Comparison of ENCODE assay signal across 13 cellular contexts in genomic region chr15:101453123-101454120, GRCh38.
"Had no signal": no experiment of that assay in that cellular context is flagged by ENCODE, and none has a peak within 500 bp of the region (broad histone marks: within the 10 kb centered on the region; RNA-seq: fewer than 3 reads in every experiment).

No MANE protein-coding gene starts in this region.

- H3K27ac ChIP-seq: thyroid gland had no signal

- ATAC-seq: left ventricle myocardium superior had no signal

- H3K9me3 Mint-ChIP-seq: activated T-helper 1 cell treated with anti-CD3 and anti-CD28 coated beads, Interleukin-12 subunit alpha, Interleukin-12 subunit beta, Interleukin-2, Interleukin-4 antibody, amounts not matched to agents 30 ng/mL and 10 ng/mL and 1 ng/mL, durations not matched to agents 14 hours and 24 hours and 36 hours; nephron; T-helper 1 cell treated with Interleukin-12 subunit alpha and Interleukin-12 subunit beta and Interleukin-4 antibody, amounts not matched to agents 30 μg/mL and 1 μg/mL, for 36 hours had no signal

- H3K27ac Mint-ChIP-seq: activated T-helper 1 cell treated with anti-CD3 and anti-CD28 coated beads, Interleukin-12 subunit alpha, Interleukin-12 subunit beta, Interleukin-2, Interleukin-4 antibody, amounts not matched to agents 30 ng/mL and 10 ng/mL and 1 ng/mL, durations not matched to agents 14 hours and 24 hours and 36 hours; T-helper 1 cell treated with Interleukin-12 subunit alpha and Interleukin-12 subunit beta and Interleukin-4 antibody, amounts not matched to agents 30 μg/mL and 1 μg/mL, for 36 hours had no signal

- H3K27me3 ChIP-seq: thyroid gland, uterus had no signal

- H3K4me3 Mint-ChIP-seq: activated T-helper 1 cell treated with anti-CD3 and anti-CD28 coated beads, Interleukin-12 subunit alpha, Interleukin-12 subunit beta, Interleukin-2, Interleukin-4 antibody, amounts not matched to agents 30 ng/mL and 10 ng/mL and 1 ng/mL, durations not matched to agents 14 hours and 24 hours and 36 hours; nephron; T-helper 1 cell treated with Interleukin-12 subunit alpha and Interleukin-12 subunit beta and Interleukin-4 antibody, amounts not matched to agents 30 μg/mL and 1 μg/mL, for 36 hours had no signal

- H3K36me3 ChIP-seq: esophagus muscularis mucosa, stomach, thyroid gland, uterus had no signal

- H3K4me3 ChIP-seq: esophagus muscularis mucosa, stomach, thyroid gland, uterus had no signal

- DNase-seq: activated CD4-positive, alpha-beta T cell treated with anti-CD3 and anti-CD28 coated beads for 48 hours; activated naive CD4-positive, alpha-beta T cell treated with anti-CD3 and anti-CD28 coated beads, Interleukin-2, amount 50 U/mL, for 16 hours; left ventricle myocardium superior; mesendoderm; stimulated activated CD4-positive, alpha-beta T cell treated with anti-CD3 and anti-CD28 coated beads, Interleukin-15, amount 100 ng/mL, for 24 hours; stimulated activated CD4-positive, alpha-beta T cell treated with anti-CD3 and anti-CD28 coated beads, Interleukin-4, amount 100 ng/mL, for 4 hours; stomach; thyroid gland; uterus had no signal

- H3K9me3 ChIP-seq: esophagus muscularis mucosa, stomach, thyroid gland, uterus had no signal

- H3K4me1 ChIP-seq: uterus had no signal
